10 cellular contexts compared by ENCODE assay signal in the genomic region with DNA sequence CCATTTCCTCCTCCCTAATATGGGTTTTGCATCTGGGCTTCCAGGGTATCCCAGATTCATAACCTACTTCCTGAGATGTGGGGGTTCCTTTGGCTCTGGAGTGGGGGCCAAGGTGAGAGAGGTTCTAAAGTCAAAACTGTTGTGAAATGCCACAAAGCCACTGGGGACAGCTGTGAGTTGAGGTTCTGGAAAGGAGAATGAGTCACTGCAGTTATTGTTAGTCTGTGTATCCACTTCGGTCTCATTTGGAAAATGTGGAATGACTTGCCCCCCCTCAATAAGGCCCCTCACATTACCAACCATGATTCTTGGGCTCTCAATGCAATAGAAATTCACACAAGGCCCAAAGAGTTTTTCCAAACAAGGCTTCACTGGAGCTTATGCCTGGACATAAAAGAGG. TPM values are rescaled to one million over a fixed set of nuclear protein-coding genes. Genes with fewer than 3 reads are reported as not detected.
DNase-seq lines count a peak whose midpoint lies in the region; ATAC-seq and TF ChIP-seq lines count a peak whose summit lies in the region.
"Had no signal": no experiment of that assay in that cellular context is flagged by ENCODE, and none has a peak within 500 bp of the region (broad histone marks: within the 10 kb centered on the region; RNA-seq: fewer than 3 reads in every experiment).

No MANE protein-coding gene starts in this region.

- H3K27me3 ChIP-seq in colonic mucosa (no peaks in the 10 kb centered on the region), upper lobe of right lung (no peaks in the 10 kb centered on the region)

- H3K4me1 ChIP-seq in colonic mucosa (peaks cover 27% of the 10 kb centered on the region), mesodermal cell (ENCODE audit: control insufficient read depth, insufficient read depth, low read length, poor library complexity, severe bottlenecking) (peaks cover 34% of the 10 kb centered on the region), upper lobe of right lung (peaks cover 53% of the 10 kb centered on the region)

- H3K9me3 Mint-ChIP-seq in activated naive CD4-positive, alpha-beta T cell treated with anti-CD3 and anti-CD28 coated beads, Interleukin-2, amount 50 U/mL, for 72 hours, result no peaks in the 10 kb centered on the region

- H3K9me3 ChIP-seq in colonic mucosa (no peaks in the 10 kb centered on the region), mesodermal cell (ENCODE audit: control insufficient read depth, low read length) (no peaks in the 10 kb centered on the region), upper lobe of right lung (no peaks in the 10 kb centered on the region)

- H3K27ac ChIP-seq in colonic mucosa (peak overlapping the region; percentile 71), mesodermal cell (ENCODE audit: low read depth, low read length, severe bottlenecking) (peak overlapping the region; percentile 95), upper lobe of right lung (peak overlapping the region; percentile 84)

- no CpG with 5 or more reads among the region's 1 CpG for WGBS in mesodermal cell (ENCODE audit: insufficient coverage in 2 of 2), 2 experiments

- no peaks in the 10 kb centered on the region for H3K36me3 Mint-ChIP-seq in activated naive CD4-positive, alpha-beta T cell treated with anti-CD3 and anti-CD28 coated beads, Interleukin-2, amount 50 U/mL, for 72 hours

- ATAC-seq in activated naive CD4-positive, alpha-beta T cell treated with anti-CD3 and anti-CD28 coated beads, Interleukin-2, amount 50 U/mL, for 72 hours, result peak; percentile 28 to 68
- ATAC-seq in upper lobe of right lung (no peak), HG02763 (IDR thresholded peaks at IDR 0.05; ENCODE audit: unreplicated experiment) (no peak)

- TF ChIP-seq CTCF in colonic mucosa (IDR thresholded peaks at IDR 0.05), result no peak
- no peak for TF ChIP-seq CTCF in upper lobe of right lung (IDR thresholded peaks at IDR 0.05)

- H3K36me3 ChIP-seq in colonic mucosa (no peaks in the 10 kb centered on the region), mesodermal cell (ENCODE audit: control insufficient read depth, insufficient read depth, low read length) (no peaks in the 10 kb centered on the region), upper lobe of right lung (no peaks in the 10 kb centered on the region)

- H3K4me3 ChIP-seq in colonic mucosa, result no peak overlapping the region
- no peak overlapping the region for H3K4me3 ChIP-seq in mesodermal cell (ENCODE audit: extremely low read depth, insufficient read depth, low read length, poor library complexity, severe bottlenecking)
- H3K4me3 ChIP-seq in upper lobe of right lung, result no peak overlapping the region

- peak overlapping the region in 1 of 2 donors; percentile 70 for H3K9ac ChIP-seq in colonic mucosa (ENCODE audit: low read depth in 2 of 2, low read length in 2 of 2)

- no peak for DNase-seq in activated naive CD4-positive, alpha-beta T cell treated with anti-CD3 and anti-CD28 coated beads, Interleukin-2, amount 50 U/mL, for 72 hours (ENCODE audit: low spot score in 2 of 2)
- no peak for DNase-seq in activated naive CD4-positive, alpha-beta T cell treated with Interleukin-2 at 50 U/mL for 16 hours
- DNase-seq in colonic mucosa (peak; percentile 46), upper lobe of right lung (no peak), NCI-H2171 (lab: John Stamatoyannopoulos, UW) (no peak)
- DNase-seq in stimulated activated CD4-positive, alpha-beta T cell treated with anti-CD3 and anti-CD28 coated beads, Interleukin-15, amount 100 ng/mL, for 24 hours, result no peak
- DNase-seq: AML-193, NCI-H1694 treated with DMSO at 0.1 percent for 48 hours had no signal

- intact Hi-C loops in colonic mucosa (cut with DNase I) (no loop called here), upper lobe of right lung (cut with DNase I) (no loop called here)

- no peak overlapping the region for H3K27ac Mint-ChIP-seq in activated naive CD4-positive, alpha-beta T cell treated with anti-CD3 and anti-CD28 coated beads, Interleukin-2, amount 50 U/mL, for 72 hours

RNA-seq across cellular contexts. Expression of a gene that starts 51.1 kb away (rescaled TPM):
- 1 to 10 TPM; 1.0 to 1.2 TPM for total RNA-seq in activated naive CD4-positive, alpha-beta T cell treated with anti-CD3 and anti-CD28 coated beads, Interleukin-2, amount 50 U/mL, for 72 hours
- 10 to 100 TPM; 26.4 to 34.8 TPM for total RNA-seq in colonic mucosa
- polyA plus RNA-seq in mesodermal cell (2013, experiment 1 of 2), result 25.3 TPM
- polyA plus RNA-seq in mesodermal cell (2013, experiment 2 of 2), result 17.6 TPM
- total RNA-seq in upper lobe of right lung, result 43.2 TPM

Comparison
In these comparisons a context has a peak if more than half of its experiments do, and no peak if none do; other contexts are left out.
1. ATAC-seq: peak in activated naive CD4-positive, alpha-beta T cell treated with anti-CD3 and anti-CD28 coated beads, Interleukin-2, amount 50 U/mL, for 72 hours (2 of 2); none in upper lobe of right lung (single experiment) and HG02763 (single experiment).
2. RNA of a gene that starts 51.1 kb away (total RNA-seq): 43.2 TPM in upper lobe of right lung (single experiment) and 26.4 to 34.8 TPM in colonic mucosa; 1.0 to 1.2 TPM in activated naive CD4-positive, alpha-beta T cell treated with anti-CD3 and anti-CD28 coated beads, Interleukin-2, amount 50 U/mL, for 72 hours; every median in the first group is over 10 times any median in the second.
3. Peak in every context shown above with its lines, with median percentiles within 50 percentile points of each other: H3K27ac ChIP-seq.